In the genomic region with DNA sequence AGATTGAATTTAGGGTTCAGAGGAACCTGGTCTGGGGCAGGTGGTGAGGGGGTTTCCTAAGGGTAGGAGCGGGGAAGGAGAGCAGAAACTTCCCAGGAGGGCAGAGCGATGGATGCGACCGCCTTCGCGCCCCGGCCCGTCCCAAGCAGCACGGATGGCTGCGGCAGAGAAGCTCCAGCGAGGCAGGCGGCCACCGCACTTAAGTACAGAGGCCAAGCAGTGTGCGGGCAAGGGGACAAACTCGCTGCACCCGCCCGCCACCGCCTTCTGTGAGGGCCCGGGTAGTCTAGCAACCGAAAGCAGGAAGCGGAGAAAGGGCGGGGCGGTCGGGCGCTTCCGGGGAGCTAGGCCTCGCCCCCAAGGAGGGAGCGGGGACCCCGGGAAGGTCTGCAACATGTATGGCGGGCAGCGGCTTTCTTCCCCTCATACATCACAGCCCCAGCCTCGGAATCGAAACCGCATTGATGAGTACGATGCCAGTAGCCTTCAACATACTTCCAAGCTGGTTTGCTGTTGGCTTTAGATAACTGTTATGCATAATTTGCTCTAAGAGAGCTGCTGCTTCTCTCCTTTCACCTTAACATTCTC, we compare ENCODE assay signal across 8 cellular contexts. TPM values are rescaled to one million over a fixed set of nuclear protein-coding genes. Genes with fewer than 3 reads are reported as not detected.
DNase-seq lines count a peak whose midpoint lies in the region; ATAC-seq and TF ChIP-seq lines count a peak whose summit lies in the region.

A gene with protein sequence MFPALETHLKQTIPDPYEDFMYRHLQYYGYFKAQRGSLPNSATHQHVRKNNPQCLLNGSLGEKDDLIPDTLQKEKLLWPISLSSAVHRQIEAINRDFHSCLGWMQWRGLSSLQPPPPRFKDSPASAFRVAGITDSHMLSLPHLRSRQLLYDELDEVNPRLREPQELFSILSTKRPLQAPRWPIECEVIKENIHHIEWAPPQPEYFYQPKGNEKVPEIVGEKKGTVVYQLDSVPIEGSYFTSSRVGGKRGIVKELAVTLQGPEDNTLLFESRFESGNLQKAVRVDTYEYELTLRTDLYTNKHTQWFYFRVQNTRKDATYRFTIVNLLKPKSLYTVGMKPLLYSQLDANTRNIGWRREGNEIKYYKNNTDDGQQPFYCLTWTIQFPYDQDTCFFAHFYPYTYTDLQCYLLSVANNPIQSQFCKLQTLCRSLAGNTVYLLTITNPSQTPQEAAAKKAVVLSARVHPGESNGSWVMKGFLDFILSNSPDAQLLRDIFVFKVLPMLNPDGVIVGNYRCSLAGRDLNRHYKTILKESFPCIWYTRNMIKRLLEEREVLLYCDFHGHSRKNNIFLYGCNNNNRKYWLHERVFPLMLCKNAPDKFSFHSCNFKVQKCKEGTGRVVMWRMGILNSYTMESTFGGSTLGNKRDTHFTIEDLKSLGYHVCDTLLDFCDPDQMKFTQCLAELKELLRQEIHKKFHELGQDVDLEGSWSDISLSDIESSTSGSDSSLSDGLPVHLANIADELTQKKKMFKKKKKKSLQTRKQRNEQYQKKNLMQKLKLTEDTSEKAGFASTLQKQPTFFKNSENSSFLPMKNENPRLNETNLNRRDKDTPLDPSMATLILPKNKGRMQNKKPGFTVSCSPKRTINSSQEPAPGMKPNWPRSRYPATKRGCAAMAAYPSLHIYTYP (minus strand): TSS at position 288 of the 588 bp plus-strand sequence. CDS start 719 bp downstream, outside the sequence.

- peaks cover 6 to 28% (median 22%) of the 10 kb centered on the region in 4 donors for H3K36me3 ChIP-seq in liver (ENCODE audit: control insufficient read depth in 4 of 4, insufficient read depth in 3 of 4, low read depth in 1 of 4, low read length in 3 of 4)

- no peaks in the 10 kb centered on the region for H3K9me3 ChIP-seq in liver (ENCODE audit: control insufficient read depth in 4 of 4, low read length in 3 of 4)

- H3K4me3 ChIP-seq in dorsolateral prefrontal cortex (peak within 1 kb of the TSS; percentile 49 to 89 (median 76)), liver (ENCODE audit: low read depth in 1 of 3, low read length in 3 of 3) (peak within 1 kb of the TSS; percentile 64 to 97 (median 68))

- peaks cover 3 to 23% (median 9%) of the 10 kb centered on the region in 4 donors for H3K4me1 ChIP-seq in liver (ENCODE audit: control insufficient read depth in 4 of 4, insufficient read depth in 4 of 4, low read length in 3 of 4)

- TF ChIP-seq CTCF in dorsolateral prefrontal cortex (IDR thresholded peaks at IDR 0.05 in 54 of 56, conservative IDR thresholded peaks at IDR 0.05 in 2 of 56; ENCODE audit: low read depth in 1 of 56, partially characterized antibody in 56 of 56) (peak in 1 of 56 donors; percentile 19), liver (IDR thresholded peaks at IDR 0.05; ENCODE audit: low read depth, low read length, missing input control) (no peak)

- intact Hi-C loops in dorsolateral prefrontal cortex (cut with DNase I): no loop called here

- under 1% methylated on average over 35 of the region's 35 CpGs for WGBS in liver

- ATAC-seq in GM18870 (IDR thresholded peaks at IDR 0.05; ENCODE audit: unreplicated experiment) (peak; percentile 84), HG03103 (IDR thresholded peaks at IDR 0.05; ENCODE audit: low read depth, unreplicated experiment) (peak; percentile 97)

- DNase-seq in ACHN: peak; percentile 69
- peak; percentile 35 for DNase-seq in NCI-H460 (ENCODE audit: extremely low read depth, low read depth)
- DNase-seq in activated CD4-positive, alpha-beta T cell treated with anti-CD3 and anti-CD28 coated beads, Interleukin-2, amount 50 U/mL, for 24 hours (ENCODE audit: low read depth in 1 of 2, low spot score in 1 of 2): peak; percentile 57 to 70
- peak; percentile 39 to 77 (median 56) for DNase-seq in dorsolateral prefrontal cortex
- peak; percentile 75 to 78 for DNase-seq in stimulated activated CD4-positive, alpha-beta T cell treated with anti-CD3 and anti-CD28 coated beads, Interleukin-4, amount 100 ng/mL, for 4 hours

- no peak for TF ChIP-seq RAD21 in liver (IDR thresholded peaks at IDR 0.05)

- in situ Hi-C loops in ACHN (cut with HindIII; ENCODE audit: low pct_ligation_motif_present, low pct_unique_long_range_greater_than_20kb, low sequenced_read_pairs): no loop called here

- H3K27ac ChIP-seq in dorsolateral prefrontal cortex: peak within 1 kb of the TSS in 49 of 59 donors; percentile 10 to 86 (median 69)
- peak within 1 kb of the TSS; percentile 55 to 64 for H3K27ac ChIP-seq in liver (ENCODE audit: low read depth in 1 of 2, low read length in 2 of 2)

- peak within 1 kb of the TSS; percentile 62 to 67 for H3K9ac ChIP-seq in liver (ENCODE audit: low read depth in 1 of 2, low read length in 2 of 2)

- H3K27me3 ChIP-seq in dorsolateral prefrontal cortex (no peaks in the 10 kb centered on the region), liver (ENCODE audit: control insufficient read depth in 4 of 4, insufficient read depth in 4 of 4, low read length in 3 of 4) (no peaks in the 10 kb centered on the region)

TF ChIP-seq in liver, 16 proteins besides CTCF, POLR2A, EP300 and RAD21:
- no peak for TF ChIP-seq SP1 (IDR thresholded peaks at IDR 0.05)
- peak; percentile 41 to 73 for TF ChIP-seq GABPA (IDR thresholded peaks at IDR 0.05 in 1 of 2, conservative IDR thresholded peaks at IDR 0.05 in 1 of 2)
- TF ChIP-seq HNF4G (IDR thresholded peaks at IDR 0.05): no peak
- TF ChIP-seq, protein P1, sequence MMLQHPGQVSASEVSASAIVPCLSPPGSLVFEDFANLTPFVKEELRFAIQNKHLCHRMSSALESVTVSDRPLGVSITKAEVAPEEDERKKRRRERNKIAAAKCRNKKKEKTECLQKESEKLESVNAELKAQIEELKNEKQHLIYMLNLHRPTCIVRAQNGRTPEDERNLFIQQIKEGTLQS (IDR thresholded peaks at IDR 0.05): no peak
- peak; percentile 12 for TF ChIP-seq YY1 (IDR thresholded peaks at IDR 0.05)
- no peak for TF ChIP-seq JUND (IDR thresholded peaks at IDR 0.05)
- no peak for TF ChIP-seq FOXA2 (IDR thresholded peaks at IDR 0.05)
- TF ChIP-seq NR2F2 (IDR thresholded peaks at IDR 0.05): no peak
- peak in 1 of 2 donors; percentile 3 for TF ChIP-seq RXRA (IDR thresholded peaks at IDR 0.05)
- TF ChIP-seq, protein P2, sequence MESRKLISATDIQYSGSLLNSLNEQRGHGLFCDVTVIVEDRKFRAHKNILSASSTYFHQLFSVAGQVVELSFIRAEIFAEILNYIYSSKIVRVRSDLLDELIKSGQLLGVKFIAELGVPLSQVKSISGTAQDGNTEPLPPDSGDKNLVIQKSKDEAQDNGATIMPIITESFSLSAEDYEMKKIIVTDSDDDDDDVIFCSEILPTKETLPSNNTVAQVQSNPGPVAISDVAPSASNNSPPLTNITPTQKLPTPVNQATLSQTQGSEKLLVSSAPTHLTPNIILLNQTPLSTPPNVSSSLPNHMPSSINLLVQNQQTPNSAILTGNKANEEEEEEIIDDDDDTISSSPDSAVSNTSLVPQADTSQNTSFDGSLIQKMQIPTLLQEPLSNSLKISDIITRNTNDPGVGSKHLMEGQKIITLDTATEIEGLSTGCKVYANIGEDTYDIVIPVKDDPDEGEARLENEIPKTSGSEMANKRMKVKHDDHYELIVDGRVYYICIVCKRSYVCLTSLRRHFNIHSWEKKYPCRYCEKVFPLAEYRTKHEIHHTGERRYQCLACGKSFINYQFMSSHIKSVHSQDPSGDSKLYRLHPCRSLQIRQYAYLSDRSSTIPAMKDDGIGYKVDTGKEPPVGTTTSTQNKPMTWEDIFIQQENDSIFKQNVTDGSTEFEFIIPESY (IDR thresholded peaks at IDR 0.05): no peak
- peak in 1 of 2 donors; percentile 11 for TF ChIP-seq HNF4A (conservative IDR thresholded peaks at IDR 0.05)
- TF ChIP-seq, protein P3, sequence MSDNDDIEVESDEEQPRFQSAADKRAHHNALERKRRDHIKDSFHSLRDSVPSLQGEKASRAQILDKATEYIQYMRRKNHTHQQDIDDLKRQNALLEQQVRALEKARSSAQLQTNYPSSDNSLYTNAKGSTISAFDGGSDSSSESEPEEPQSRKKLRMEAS (IDR thresholded peaks at IDR 0.05): no peak
- TF ChIP-seq, protein P4, sequence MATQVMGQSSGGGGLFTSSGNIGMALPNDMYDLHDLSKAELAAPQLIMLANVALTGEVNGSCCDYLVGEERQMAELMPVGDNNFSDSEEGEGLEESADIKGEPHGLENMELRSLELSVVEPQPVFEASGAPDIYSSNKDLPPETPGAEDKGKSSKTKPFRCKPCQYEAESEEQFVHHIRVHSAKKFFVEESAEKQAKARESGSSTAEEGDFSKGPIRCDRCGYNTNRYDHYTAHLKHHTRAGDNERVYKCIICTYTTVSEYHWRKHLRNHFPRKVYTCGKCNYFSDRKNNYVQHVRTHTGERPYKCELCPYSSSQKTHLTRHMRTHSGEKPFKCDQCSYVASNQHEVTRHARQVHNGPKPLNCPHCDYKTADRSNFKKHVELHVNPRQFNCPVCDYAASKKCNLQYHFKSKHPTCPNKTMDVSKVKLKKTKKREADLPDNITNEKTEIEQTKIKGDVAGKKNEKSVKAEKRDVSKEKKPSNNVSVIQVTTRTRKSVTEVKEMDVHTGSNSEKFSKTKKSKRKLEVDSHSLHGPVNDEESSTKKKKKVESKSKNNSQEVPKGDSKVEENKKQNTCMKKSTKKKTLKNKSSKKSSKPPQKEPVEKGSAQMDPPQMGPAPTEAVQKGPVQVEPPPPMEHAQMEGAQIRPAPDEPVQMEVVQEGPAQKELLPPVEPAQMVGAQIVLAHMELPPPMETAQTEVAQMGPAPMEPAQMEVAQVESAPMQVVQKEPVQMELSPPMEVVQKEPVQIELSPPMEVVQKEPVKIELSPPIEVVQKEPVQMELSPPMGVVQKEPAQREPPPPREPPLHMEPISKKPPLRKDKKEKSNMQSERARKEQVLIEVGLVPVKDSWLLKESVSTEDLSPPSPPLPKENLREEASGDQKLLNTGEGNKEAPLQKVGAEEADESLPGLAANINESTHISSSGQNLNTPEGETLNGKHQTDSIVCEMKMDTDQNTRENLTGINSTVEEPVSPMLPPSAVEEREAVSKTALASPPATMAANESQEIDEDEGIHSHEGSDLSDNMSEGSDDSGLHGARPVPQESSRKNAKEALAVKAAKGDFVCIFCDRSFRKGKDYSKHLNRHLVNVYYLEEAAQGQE (IDR thresholded peaks at IDR 0.05): no peak
- no peak for TF ChIP-seq EGR1 (IDR thresholded peaks at IDR 0.05; ENCODE audit: low read depth in 2 of 2)
- TF ChIP-seq FOXA1 (IDR thresholded peaks at IDR 0.05): no peak

RNA-seq across cellular contexts. Expression of the gene that starts here (rescaled TPM):
- 0.49 and 2.2 TPM in 2 replicates for total RNA-seq in NCI-H460 (2014; rRNA removed; shearing (Covaris generic))
- 0.57 and 5.6 TPM in 2 replicates for polyA plus RNA-seq in NCI-H460 (2014; cell fraction: nucleus; rRNA removed)
- total RNA-seq in dorsolateral prefrontal cortex: 1 to 10 TPM in 64 of 120 experiments, under 1 TPM in 46, not detected in 10; 0.17 to 3.9 (median 1.2) TPM
- total RNA-seq in liver: 1 to 10 TPM; 1.7 to 3.0 TPM
- 1 to 10 TPM in 1 of 2 donors, under 1 TPM in 1; 0.36 to 3.6 TPM for polyA plus RNA-seq in liver

Comparison
In these comparisons a context has a peak if more than half of its experiments do, and no peak if none do; other contexts are left out.
1. Peak in every context shown above with its lines: DNase-seq, ATAC-seq, H3K4me3 ChIP-seq and H3K27ac ChIP-seq.